ENCODE assay signal across 28 cellular contexts in genomic region chrX:126456136-126456535, GRCh38.
"Had no signal": no experiment of that assay in that cellular context is flagged by ENCODE, and none has a peak within 500 bp of the region (broad histone marks: within the 10 kb centered on the region; RNA-seq: fewer than 3 reads in every experiment).

No MANE protein-coding gene starts in this region.

- H3K4me1 ChIP-seq: adrenal gland, body of pancreas, colonic mucosa had no signal

- H3K27me3 ChIP-seq: adrenal gland, body of pancreas, cardiac muscle cell, colonic mucosa had no signal

- DNase-seq: activated CD4-positive, alpha-beta T cell treated with anti-CD3 and anti-CD28 coated beads for 1 hour; activated CD4-positive, alpha-beta T cell treated with anti-CD3 and anti-CD28 coated beads for 4 hours; activated CD4-positive, alpha-beta T cell treated with anti-CD3 and anti-CD28 coated beads, Interleukin-2, amount 50 U/mL, for 1 hour; activated CD4-positive, alpha-beta T cell treated with anti-CD3 and anti-CD28 coated beads, Interleukin-2, amount 50 U/mL, for 48 hours; activated CD8-positive, alpha-beta memory T cell treated with anti-CD3 and anti-CD28 coated beads for 24 hours; activated CD8-positive, alpha-beta T cell treated with anti-CD3 and anti-CD28 coated beads for 36 hours; activated effector memory CD4-positive, alpha-beta T cell treated with anti-CD3 and anti-CD28 coated beads, Interleukin-2, amount 50 U/mL, for 16 hours; activated naive CD4-positive, alpha-beta T cell treated with anti-CD3 and anti-CD28 coated beads for 36 hours; activated naive CD8-positive, alpha-beta T cell treated with anti-CD3 and anti-CD28 coated beads for 36 hours; activated naive CD8-positive, alpha-beta T cell treated with anti-CD3 and anti-CD28 coated beads, Interleukin-2, amount 50 U/mL, for 24 hours; activated T-cell treated with anti-CD3 and anti-CD28 coated beads, Interleukin-2, amount 50 U/mL, for 1 hour; activated T-cell treated with anti-CD3 and anti-CD28 coated beads, Interleukin-2, amount 50 U/mL, for 48 hours; adrenal gland; amygdala; aorta; body of pancreas; central memory CD4-positive, alpha-beta T cell; cerebellar nuclear complex; colonic mucosa; effector CD8-positive, alpha-beta T cell; foreskin fibroblast; head of caudate nucleus; T-helper 1 cell; T-helper 17 cell; T1000 had no signal

- H3K9me3 ChIP-seq: adrenal gland, body of pancreas, colonic mucosa had no signal

- ATAC-seq: activated CD8-positive, alpha-beta T cell treated with anti-CD3 and anti-CD28 coated beads for 36 hours; activated naive CD8-positive, alpha-beta T cell treated with anti-CD3 and anti-CD28 coated beads, Interleukin-2, amount 50 U/mL, for 24 hours; body of pancreas; esophagus mucosa; T-helper 17 cell had no signal

- H3K4me3 ChIP-seq: adrenal gland, body of pancreas, cardiac muscle cell, colonic mucosa had no signal

- FAIRE-seq: frontal cortex had no signal

- H3K36me3 ChIP-seq: adrenal gland, cardiac muscle cell, colonic mucosa had no signal

- H3K27ac ChIP-seq: adrenal gland, body of pancreas, cardiac muscle cell, colonic mucosa had no signal
